8 cellular contexts compared by ENCODE assay signal in genomic region chr18:5294618-5295230, GRCh38. TPM values are rescaled to one million over a fixed set of nuclear protein-coding genes. Genes with fewer than 3 reads are reported as not detected.
A peak's percentile ranks its signal among the peaks of the same experiment; 100 is the strongest.
DNase-seq lines count a peak whose midpoint lies in the region; ATAC-seq and TF ChIP-seq lines count a peak whose summit lies in the region.

No MANE protein-coding gene starts in this region.

- WGBS in thyroid gland, 2 donors, result 0 to 1% methylated on average over 18 to 21 of the region's 54 CpGs

- H3K9me3 ChIP-seq in osteoblast (ENCODE audit: low read depth, low read length), result no peaks in the 10 kb centered on the region
- H3K9me3 ChIP-seq in thyroid gland, result no peaks in the 10 kb centered on the region

- H3K36me3 ChIP-seq in osteoblast (ENCODE audit: insufficient read depth, low read length) (peaks cover 25% of the 10 kb centered on the region), thyroid gland (peaks cover 12 to 17% of the 10 kb centered on the region in 2 donors)

- H3K4me3 ChIP-seq in osteoblast (ENCODE audit: insufficient read depth, low read length) (peak overlapping the region; percentile 88), thyroid gland (replicated peaks in 1 of 3) (peak overlapping the region; percentile 54 to 83 (median 69))

- TF ChIP-seq CTCF in foreskin keratinocyte (conservative IDR thresholded peaks at IDR 0.05) (no peak), osteoblast (IDR thresholded peaks at IDR 0.05; ENCODE audit: extremely low read depth, low read depth, low read length) (no peak), thyroid gland (IDR thresholded peaks at IDR 0.05) (no peak)

- H3K27ac ChIP-seq in foreskin keratinocyte, result no peak overlapping the region
- H3K27ac ChIP-seq in osteoblast (ENCODE audit: low read depth, low read length), result peak overlapping the region; percentile 81
- peak overlapping the region; percentile 76 to 92 (median 89) for H3K27ac ChIP-seq in thyroid gland

- intact Hi-C loops in thyroid gland (cut with DNase I), result loop anchor here (5.0 kb wide), 1 partner anchor 57 kb away; no protein-coding TSS in a partner anchor

- peak in 13 of 14 donors; percentile 7 to 74 (median 59) for DNase-seq in C1 segment of cervical spinal cord (lab: John Stamatoyannopoulos, UW)
- DNase-seq in RKO (ENCODE audit: low spot score), result peak; percentile 3
- DNase-seq in activated T-helper 9 cell treated with anti-CD3 and anti-CD28 coated beads, Interleukin-2, amount 50 U/mL, for 16 hours (ENCODE audit: low read depth), result peak; percentile 34
- peak in 1 of 2 donors; percentile 47 for DNase-seq in foreskin keratinocyte
- DNase-seq in osteoblast (ENCODE audit: insufficient read length, low spot score, missing footprints), result peak; percentile 85
- DNase-seq in thyroid gland, result peak; percentile 58 to 59

- ATAC-seq in GM19395 (IDR thresholded peaks at IDR 0.05; ENCODE audit: unreplicated experiment) (peak; percentile 24), HG03521 (IDR thresholded peaks at IDR 0.05; ENCODE audit: unreplicated experiment) (peak; percentile 8), foreskin keratinocyte (peak; percentile 29)

- H4K20me1 ChIP-seq in osteoblast (ENCODE audit: insufficient read depth, low read length), result peaks cover 2% of the 10 kb centered on the region

- H2AFZ ChIP-seq in osteoblast (ENCODE audit: low read length), result peak overlapping the region; percentile 99

- H3K4me2 ChIP-seq in osteoblast (ENCODE audit: insufficient read depth, low read length), result peak overlapping the region; percentile 94

- H3K4me1 ChIP-seq in foreskin keratinocyte (no peaks in the 10 kb centered on the region), osteoblast (ENCODE audit: insufficient read depth, low read length) (peaks cover 9% of the 10 kb centered on the region), thyroid gland (no peaks in the 10 kb centered on the region)

- H3K79me2 ChIP-seq in osteoblast (ENCODE audit: insufficient read depth, low read length), result peaks cover 12% of the 10 kb centered on the region

- TF ChIP-seq POLR2A in thyroid gland (IDR thresholded peaks at IDR 0.05), result peak in 1 of 2 donors; percentile 33

- H3K27me3 ChIP-seq in foreskin keratinocyte (no peaks in the 10 kb centered on the region), osteoblast (ENCODE audit: insufficient read depth, low read length) (no peaks in the 10 kb centered on the region), thyroid gland (no peaks in the 10 kb centered on the region)

RNA-seq across cellular contexts. Expression of gene ZBTB14, which starts 0.8 kb away (rescaled TPM):
- total RNA-seq in foreskin keratinocyte (8.2 and 9.4 TPM in 2 replicates), osteoblast (16.3 and 20.0 TPM in 2 replicates), thyroid gland (10 to 100 TPM; 16.1 to 23.6 (median 18.4) TPM)
- 2.8 and 3.0 TPM in 2 replicates for polyA plus RNA-seq in foreskin keratinocyte
